33 cellular contexts compared by ENCODE assay signal in the genomic region with DNA sequence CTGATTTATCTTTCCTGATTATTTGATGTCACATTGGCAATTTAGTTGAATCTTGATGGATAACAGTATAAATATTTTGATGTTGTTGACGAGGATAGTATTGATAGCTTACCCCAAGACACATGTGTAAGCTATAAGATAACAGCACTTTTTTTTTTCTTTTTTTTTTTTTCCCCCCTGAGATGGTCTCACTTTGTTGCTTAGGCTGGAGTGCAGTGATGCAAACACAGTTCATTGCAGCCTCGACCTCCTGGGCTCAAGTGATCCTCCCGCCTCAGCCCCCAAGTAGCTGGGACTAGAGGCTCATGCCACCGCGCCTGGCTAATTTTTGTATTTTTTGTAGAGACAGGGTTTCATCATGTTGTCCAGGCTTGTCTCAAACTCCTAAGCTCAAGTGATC.
"Had no signal": no experiment of that assay in that cellular context is flagged by ENCODE, and none has a peak within 500 bp of the region (broad histone marks: within the 10 kb centered on the region; RNA-seq: fewer than 3 reads in every experiment).

No MANE protein-coding gene starts in this region.

- H3K9me3 ChIP-seq: esophagus squamous epithelium, gastroesophageal sphincter, heart right ventricle had no signal

- H3K4me1 ChIP-seq: esophagus squamous epithelium had no signal

- H3K27ac Mint-ChIP-seq: activated CD4-positive, alpha-beta memory T cell treated with anti-CD3 and anti-CD28 coated beads, Interleukin-2, amount 10 ng/mL, durations not matched to agents 7 days and 5 days; activated CD4-positive, alpha-beta T cell treated with anti-CD3 and anti-CD28 coated beads for 36 hours; activated CD4-positive, alpha-beta T cell treated with anti-CD3 and anti-CD28 coated beads, Interleukin-2, amount 10 ng/mL, durations not matched to agents 7 days and 5 days; activated naive CD4-positive, alpha-beta T cell treated with anti-CD3 and anti-CD28 coated beads, Interleukin-2, amount 10 ng/mL, durations not matched to agents 7 days and 5 days; activated naive CD4-positive, alpha-beta T cell treated with anti-CD3 and anti-CD28 coated beads, Interleukin-2, amount 50 U/mL, for 72 hours; activated naive CD8-positive, alpha-beta T cell treated with anti-CD3 and anti-CD28 coated beads, Interleukin-2, amount 10 ng/mL, durations not matched to agents 7 days and 5 days; activated T-cell treated with anti-CD3 and anti-CD28 coated beads, Interleukin-2, amount 50 U/mL, for 24 hours; activated T-cell treated with anti-CD3 and anti-CD28 coated beads, Interleukin-2, amount 50 U/mL, for 72 hours; dendritic cell treated with granulocyte-macrophage colony-stimulating factor and Interleukin-4, amounts not matched to agents 40 ng/mL and 50 ng/mL, for 4 days had no signal

- H3K27me3 ChIP-seq: brain microvascular endothelial cell, dorsolateral prefrontal cortex, esophagus squamous epithelium, gastroesophageal sphincter, heart right ventricle had no signal

- H3K4me3 ChIP-seq: coronary artery, dorsolateral prefrontal cortex, esophagus squamous epithelium, gastroesophageal sphincter, heart right ventricle had no signal

- FAIRE-seq: astrocyte, bronchial epithelial cell, endothelial cell of umbilical vein had no signal

- H3K27ac ChIP-seq: brain microvascular endothelial cell, coronary artery, epithelial cell of prostate, esophagus squamous epithelium, gastroesophageal sphincter, heart right ventricle had no signal

- H3K27me3 Mint-ChIP-seq: activated CD4-positive, alpha-beta memory T cell treated with anti-CD3 and anti-CD28 coated beads, Interleukin-2, amount 10 ng/mL, durations not matched to agents 7 days and 5 days; activated CD4-positive, alpha-beta T cell treated with anti-CD3 and anti-CD28 coated beads, Interleukin-2, amount 10 ng/mL, durations not matched to agents 7 days and 5 days; activated naive CD4-positive, alpha-beta T cell treated with anti-CD3 and anti-CD28 coated beads, Interleukin-2, amount 10 ng/mL, durations not matched to agents 7 days and 5 days; central memory CD8-positive, alpha-beta T cell had no signal

- DNase-seq: activated CD4-positive, alpha-beta memory T cell treated with anti-CD3 and anti-CD28 coated beads, Interleukin-2, amount 10 ng/mL, durations not matched to agents 7 days and 5 days; activated CD4-positive, alpha-beta T cell treated with anti-CD3 and anti-CD28 coated beads for 36 hours; activated CD4-positive, alpha-beta T cell treated with anti-CD3 and anti-CD28 coated beads, Interleukin-2, amount 10 ng/mL, durations not matched to agents 7 days and 5 days; activated CD4-positive, alpha-beta T cell treated with anti-CD3 and anti-CD28 coated beads, Interleukin-2, amount 50 U/mL, for 4 hours; activated CD4-positive, CD25-positive, alpha-beta regulatory T cell; activated CD4-positive, CD25-positive, alpha-beta regulatory T cell treated with anti-CD3 and anti-CD28 coated beads, Interleukin-2, amount 50 U/mL, for 72 hours; activated CD8-positive, alpha-beta memory T cell treated with anti-CD3 and anti-CD28 coated beads, Interleukin-2, amount 50 U/mL, for 48 hours; activated gamma-delta T cell; activated naive CD4-positive, alpha-beta T cell; activated naive CD4-positive, alpha-beta T cell treated with anti-CD3 and anti-CD28 coated beads, Interleukin-2, amount 10 ng/mL, durations not matched to agents 7 days and 5 days; activated naive CD8-positive, alpha-beta T cell treated with anti-CD3 and anti-CD28 coated beads, Interleukin-2, amount 10 ng/mL, durations not matched to agents 7 days and 5 days; activated T-cell treated with anti-CD3 and anti-CD28 coated beads for 4 hours; activated T-cell treated with anti-CD3 and anti-CD28 coated beads, Interleukin-2, amount 50 U/mL, for 24 hours; activated T-cell treated with anti-CD3 and anti-CD28 coated beads, Interleukin-2, amount 50 U/mL, for 72 hours; amniotic stem cell; anterior cingulate cortex; brain microvascular endothelial cell; dorsolateral prefrontal cortex; effector memory CD4-positive, alpha-beta T cell; esophagus squamous epithelium; foreskin melanocyte; heart right ventricle; T-helper 1 cell; T-helper 2 cell had no signal

- H3K9me3 Mint-ChIP-seq: activated CD4-positive, alpha-beta memory T cell treated with anti-CD3 and anti-CD28 coated beads, Interleukin-2, amount 10 ng/mL, durations not matched to agents 7 days and 5 days; activated CD4-positive, alpha-beta T cell treated with anti-CD3 and anti-CD28 coated beads, Interleukin-2, amount 10 ng/mL, durations not matched to agents 7 days and 5 days; activated naive CD4-positive, alpha-beta T cell treated with anti-CD3 and anti-CD28 coated beads, Interleukin-2, amount 10 ng/mL, durations not matched to agents 7 days and 5 days; activated naive CD4-positive, alpha-beta T cell treated with anti-CD3 and anti-CD28 coated beads, Interleukin-2, amount 50 U/mL, for 72 hours; activated naive CD8-positive, alpha-beta T cell treated with anti-CD3 and anti-CD28 coated beads, Interleukin-2, amount 10 ng/mL, durations not matched to agents 7 days and 5 days; activated T-cell treated with anti-CD3 and anti-CD28 coated beads, Interleukin-2, amount 50 U/mL, for 24 hours; activated T-cell treated with anti-CD3 and anti-CD28 coated beads, Interleukin-2, amount 50 U/mL, for 72 hours; central memory CD8-positive, alpha-beta T cell; dendritic cell treated with granulocyte-macrophage colony-stimulating factor and Interleukin-4, amounts not matched to agents 40 ng/mL and 50 ng/mL, for 4 days had no signal

- H3K4me3 Mint-ChIP-seq: activated CD4-positive, alpha-beta memory T cell treated with anti-CD3 and anti-CD28 coated beads, Interleukin-2, amount 10 ng/mL, durations not matched to agents 7 days and 5 days; activated CD4-positive, alpha-beta T cell treated with anti-CD3 and anti-CD28 coated beads for 36 hours; activated CD4-positive, alpha-beta T cell treated with anti-CD3 and anti-CD28 coated beads, Interleukin-2, amount 10 ng/mL, durations not matched to agents 7 days and 5 days; activated naive CD4-positive, alpha-beta T cell treated with anti-CD3 and anti-CD28 coated beads, Interleukin-2, amount 10 ng/mL, durations not matched to agents 7 days and 5 days; activated naive CD8-positive, alpha-beta T cell treated with anti-CD3 and anti-CD28 coated beads, Interleukin-2, amount 10 ng/mL, durations not matched to agents 7 days and 5 days; activated T-cell treated with anti-CD3 and anti-CD28 coated beads, Interleukin-2, amount 50 U/mL, for 24 hours; activated T-cell treated with anti-CD3 and anti-CD28 coated beads, Interleukin-2, amount 50 U/mL, for 72 hours; central memory CD8-positive, alpha-beta T cell; dendritic cell treated with granulocyte-macrophage colony-stimulating factor and Interleukin-4, amounts not matched to agents 40 ng/mL and 50 ng/mL, for 4 days had no signal

- H3K36me3 ChIP-seq: brain microvascular endothelial cell, gastroesophageal sphincter, heart right ventricle had no signal

- H3K4me1 Mint-ChIP-seq: activated CD4-positive, alpha-beta memory T cell treated with anti-CD3 and anti-CD28 coated beads, Interleukin-2, amount 10 ng/mL, durations not matched to agents 7 days and 5 days; activated CD4-positive, alpha-beta T cell treated with anti-CD3 and anti-CD28 coated beads for 36 hours; activated CD4-positive, alpha-beta T cell treated with anti-CD3 and anti-CD28 coated beads, Interleukin-2, amount 10 ng/mL, durations not matched to agents 7 days and 5 days; activated naive CD4-positive, alpha-beta T cell treated with anti-CD3 and anti-CD28 coated beads, Interleukin-2, amount 10 ng/mL, durations not matched to agents 7 days and 5 days; activated naive CD8-positive, alpha-beta T cell treated with anti-CD3 and anti-CD28 coated beads, Interleukin-2, amount 10 ng/mL, durations not matched to agents 7 days and 5 days had no signal

- ATAC-seq: activated CD4-positive, alpha-beta T cell treated with anti-CD3 and anti-CD28 coated beads for 36 hours; activated naive CD4-positive, alpha-beta T cell treated with anti-CD3 and anti-CD28 coated beads, Interleukin-2, amount 50 U/mL, for 72 hours; activated T-cell treated with anti-CD3 and anti-CD28 coated beads, Interleukin-2, amount 50 U/mL, for 72 hours; gastroesophageal sphincter; heart right ventricle had no signal

- H3K36me3 Mint-ChIP-seq: activated naive CD4-positive, alpha-beta T cell treated with anti-CD3 and anti-CD28 coated beads, Interleukin-2, amount 10 ng/mL, durations not matched to agents 7 days and 5 days; activated naive CD4-positive, alpha-beta T cell treated with anti-CD3 and anti-CD28 coated beads, Interleukin-2, amount 50 U/mL, for 72 hours; activated naive CD8-positive, alpha-beta T cell treated with anti-CD3 and anti-CD28 coated beads, Interleukin-2, amount 10 ng/mL, durations not matched to agents 7 days and 5 days had no signal
